ENCODE assay signal across 1 cellular context in genomic region chr2:188695953-188696352, GRCh38.
TF ChIP-seq lines count a peak whose summit lies in the region.

No MANE protein-coding gene starts in this region.

TF ChIP-seq in SK-N-SH, 30 proteins besides CTCF, POLR2A, EP300 and RAD21 (continued from another document):
- TF ChIP-seq, protein P1, sequence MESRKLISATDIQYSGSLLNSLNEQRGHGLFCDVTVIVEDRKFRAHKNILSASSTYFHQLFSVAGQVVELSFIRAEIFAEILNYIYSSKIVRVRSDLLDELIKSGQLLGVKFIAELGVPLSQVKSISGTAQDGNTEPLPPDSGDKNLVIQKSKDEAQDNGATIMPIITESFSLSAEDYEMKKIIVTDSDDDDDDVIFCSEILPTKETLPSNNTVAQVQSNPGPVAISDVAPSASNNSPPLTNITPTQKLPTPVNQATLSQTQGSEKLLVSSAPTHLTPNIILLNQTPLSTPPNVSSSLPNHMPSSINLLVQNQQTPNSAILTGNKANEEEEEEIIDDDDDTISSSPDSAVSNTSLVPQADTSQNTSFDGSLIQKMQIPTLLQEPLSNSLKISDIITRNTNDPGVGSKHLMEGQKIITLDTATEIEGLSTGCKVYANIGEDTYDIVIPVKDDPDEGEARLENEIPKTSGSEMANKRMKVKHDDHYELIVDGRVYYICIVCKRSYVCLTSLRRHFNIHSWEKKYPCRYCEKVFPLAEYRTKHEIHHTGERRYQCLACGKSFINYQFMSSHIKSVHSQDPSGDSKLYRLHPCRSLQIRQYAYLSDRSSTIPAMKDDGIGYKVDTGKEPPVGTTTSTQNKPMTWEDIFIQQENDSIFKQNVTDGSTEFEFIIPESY (IDR thresholded peaks at IDR 0.05; ENCODE audit: borderline replicate concordance, low read depth), result peak; percentile 51; the same call in 1 of the 2 replicates
- TF ChIP-seq USF2 (IDR thresholded peaks at IDR 0.05; ENCODE audit: borderline replicate concordance, low read depth, low read length) (no peak), SIN3A (IDR thresholded peaks at IDR 0.05; ENCODE audit: borderline replicate concordance, low read depth, low read length) (no peak), POLR2AphosphoS5 (IDR thresholded peaks at IDR 0.05; ENCODE audit: low read depth, low read length) (peak; percentile 63; the same call in 1 of the 2 replicates), MEF2A (IDR thresholded peaks at IDR 0.05; ENCODE audit: borderline replicate concordance, low read depth) (no peak), NFIC (IDR thresholded peaks at IDR 0.05; ENCODE audit: borderline replicate concordance) (peak; percentile 92), TEAD4 (IDR thresholded peaks at IDR 0.05; ENCODE audit: borderline replicate concordance, insufficient read depth) (peak; percentile 68; the same call in 1 of the 2 replicates), NRF1 (IDR thresholded peaks at IDR 0.05; ENCODE audit: low read depth, low read length) (no peak), MAX (IDR thresholded peaks at IDR 0.05; ENCODE audit: low read depth) (no peak), JUND (IDR thresholded peaks at IDR 0.05) (peak; percentile 85), REST (IDR thresholded peaks at IDR 0.05; ENCODE audit: low read depth, low read length) (no peak), GATA2 (CRISPR knock-in tag; IDR thresholded peaks at IDR 0.05) (no peak), CHD2 (IDR thresholded peaks at IDR 0.05; ENCODE audit: low read length, partially characterized antibody) (no peak), SMC3 (IDR thresholded peaks at IDR 0.05; ENCODE audit: low read depth, low read length) (no peak), MXI1 (IDR thresholded peaks at IDR 0.05; ENCODE audit: low read depth, low read length) (no peak), TCF12 (IDR thresholded peaks at IDR 0.05) (peak; percentile 86), ELF1 (IDR thresholded peaks at IDR 0.05) (no peak), RCOR1 (IDR thresholded peaks at IDR 0.05; ENCODE audit: low read length) (no peak), RFX5 (IDR thresholded peaks at IDR 0.05; ENCODE audit: low read length) (no peak), FOXJ3 (CRISPR knock-in tag; IDR thresholded peaks at IDR 0.05) (no peak)
TF ChIP-seq in SK-N-SH: peak in this region for 8.
